In the genomic region with DNA sequence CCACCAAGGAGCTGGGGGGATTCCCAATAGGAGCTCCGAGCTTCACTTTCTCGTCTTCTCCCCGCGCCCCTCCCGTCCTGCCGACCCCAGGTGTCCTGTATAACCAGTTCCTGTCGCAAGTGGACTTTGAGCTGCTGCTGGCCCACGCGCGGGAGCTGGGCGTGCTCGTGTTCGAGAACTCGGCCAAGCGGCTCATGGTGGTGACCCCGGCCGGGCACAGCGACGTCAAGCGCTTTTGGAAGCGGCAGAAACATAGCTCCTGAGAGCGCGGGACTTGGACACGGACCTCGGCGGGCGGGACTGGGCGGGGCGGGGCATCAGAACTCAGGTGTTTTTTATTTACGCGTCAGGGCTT, we compare ENCODE assay signal across 9 cellular contexts. TPM values are rescaled to one million over a fixed set of nuclear protein-coding genes. Genes with fewer than 3 reads are reported as not detected.
DNase-seq lines count a peak whose midpoint lies in the region; ATAC-seq, FAIRE-seq and TF ChIP-seq lines count a peak whose summit lies in the region.
"Had no signal": no experiment of that assay in that cellular context is flagged by ENCODE, and none has a peak within 500 bp of the region (broad histone marks: within the 10 kb centered on the region; RNA-seq: fewer than 3 reads in every experiment).

No MANE protein-coding gene starts in this region.

- ATAC-seq in A549 (peak; percentile 48 to 54; a peak in 5 of 6 replicates), HG02852 (IDR thresholded peaks at IDR 0.05; ENCODE audit: unreplicated experiment) (peak; percentile 20), body of pancreas (no peak), memory B cell (ENCODE audit: low read depth) (peak; percentile 3), upper lobe of left lung (ENCODE audit: low FRiP score in 2 of 2) (peak in 1 of 2 donors; percentile 62), HG02763 (IDR thresholded peaks at IDR 0.05; ENCODE audit: unreplicated experiment) (no peak), HG02759 (IDR thresholded peaks at IDR 0.05; ENCODE audit: unreplicated experiment) (no peak)

- no peak for TF ChIP-seq RAD21 in A549 (conservative IDR thresholded peaks at IDR 0.05 in 1 of 2, IDR thresholded peaks at IDR 0.05 in 1 of 2)

- TF ChIP-seq EP300 in A549 (IDR thresholded peaks at IDR 0.05) (no peak), upper lobe of left lung (IDR thresholded peaks at IDR 0.05) (no peak)

- intact Hi-C loops in body of pancreas (cut with DNase I), result no loop called here

- POLR2A ChIA-PET in A549 (lab: Yijun Ruan, JAX), result interaction anchor here (0.8 to 1.8 kb wide), 6 partner anchors 30 to 169 kb away, joined by 3 to 10 read pairs (median 5); a partner anchor contains a TSS

- H3K27me3 Mint-ChIP-seq in memory B cell, result no peaks in the 10 kb centered on the region

- peak overlapping the region; percentile 84 for H3K27ac Mint-ChIP-seq in memory B cell

- peaks cover 22% of the 10 kb centered on the region for H3K36me3 Mint-ChIP-seq in memory B cell

- H3K9me3 ChIP-seq in A549, result no peaks in the 10 kb centered on the region
- H3K9me3 ChIP-seq in body of pancreas, result no peaks in the 10 kb centered on the region
- H3K9me3 ChIP-seq in upper lobe of left lung, result no peaks in the 10 kb centered on the region

- FAIRE-seq in A549 (lab: Jason Lieb, UNC), result no peak
- FAIRE-seq in HTR-8/SVneo (lab: Jason Lieb, UNC), result no peak
- FAIRE-seq: endometrium had no signal

- TF ChIP-seq CTCF in A549 (IDR thresholded peaks at IDR 0.05), result no peak
- no peak for TF ChIP-seq CTCF in body of pancreas (IDR thresholded peaks at IDR 0.05)
- TF ChIP-seq CTCF in upper lobe of left lung (IDR thresholded peaks at IDR 0.05), result no peak

- H3K27me3 ChIP-seq in body of pancreas (no peaks in the 10 kb centered on the region), upper lobe of left lung (no peaks in the 10 kb centered on the region)

- H3K4me3 ChIP-seq in A549 (peak overlapping the region; percentile 60), body of pancreas (peak overlapping the region in 1 of 2 donors; percentile 23), upper lobe of left lung (peak overlapping the region in 3 of 4 donors; percentile 51 to 79 (median 68))

- CTCF ChIA-PET in A549 (lab: Yijun Ruan, JAX), result interaction anchor here (0.7 to 8.1 kb wide), 32 partner anchors 9 to 235 kb away, joined by 3 to 143 read pairs (median 6); a partner anchor contains a TSS

- DNase-seq in A549 (ENCODE audit: low read depth in 1 of 2, low spot score in 1 of 2) (no peak), body of pancreas (no peak), memory B cell (ENCODE audit: low spot score in 2 of 2) (no peak), upper lobe of left lung (no peak), HTR-8/SVneo (ENCODE audit: insufficient read length, low spot score) (no peak)

- H3K4me1 Mint-ChIP-seq in memory B cell, result peaks cover 27% of the 10 kb centered on the region

- H3K4me1 ChIP-seq in A549, result peaks cover 24% of the 10 kb centered on the region
- H3K4me1 ChIP-seq in body of pancreas, result peaks cover 39% of the 10 kb centered on the region
- peaks cover 26 to 49% (median 35%) of the 10 kb centered on the region in 4 donors for H3K4me1 ChIP-seq in upper lobe of left lung

- H3K4me3 Mint-ChIP-seq in memory B cell, result peak overlapping the region; percentile 94

- peak overlapping the region; percentile 97 for H3K27ac ChIP-seq in A549
- peak overlapping the region; percentile 90 to 95 (median 94) for H3K27ac ChIP-seq in body of pancreas
- H3K27ac ChIP-seq in upper lobe of left lung, result peak overlapping the region; percentile 86 to 94 (median 90)

- no peak for TF ChIP-seq POLR2A in A549 (IDR thresholded peaks at IDR 0.05; ENCODE audit: low read length)
- TF ChIP-seq POLR2A in body of pancreas (IDR thresholded peaks at IDR 0.05), result no peak
- no peak for TF ChIP-seq POLR2A in upper lobe of left lung (IDR thresholded peaks at IDR 0.05)

- H3K36me3 ChIP-seq in body of pancreas (replicated peaks in 1 of 2; ENCODE audit: insufficient read depth in 1 of 2, low read depth in 2 of 2), result no peaks in the 10 kb centered on the region
- H3K36me3 ChIP-seq in upper lobe of left lung, result peaks cover 11 to 48% (median 23%) of the 10 kb centered on the region in 4 donors

- H3K9me3 Mint-ChIP-seq in memory B cell, result no peaks in the 10 kb centered on the region

- H3K4me2 ChIP-seq in A549, result peak overlapping the region; percentile 98

- WGBS in A549 (ENCODE audit: missing lambda C conversion rate), result 46% methylated on average over 15 of the region's 31 CpGs
- 3 to 5% methylated on average over 6 to 31 of the region's 31 CpGs for WGBS in body of pancreas, 2 donors
- WGBS in upper lobe of left lung, 2 donors, result 15 to 65% methylated on average over 6 to 31 of the region's 31 CpGs

TF ChIP-seq in A549, 52 proteins besides CTCF, POLR2A, EP300 and RAD21 (continues in another document):
- TF ChIP-seq NR3C1 (IDR thresholded peaks at IDR 0.05) (no peak), CBX2 (IDR thresholded peaks at IDR 0.05; ENCODE audit: borderline replicate concordance, low read depth) (no peak), RARB (CRISPR knock-in tag; IDR thresholded peaks at IDR 0.05) (no peak), NPAS2 (CRISPR knock-in tag; IDR thresholded peaks at IDR 0.05; ENCODE audit: borderline replicate concordance) (no peak), BHLHE40 (IDR thresholded peaks at IDR 0.05; ENCODE audit: low read depth, low read length) (no peak), MAFK (IDR thresholded peaks at IDR 0.05; ENCODE audit: partially characterized antibody) (no peak), ZC3H11A (IDR thresholded peaks at IDR 0.05) (no peak), KDM5A (IDR thresholded peaks at IDR 0.05) (no peak)
- TF ChIP-seq, protein P1, sequence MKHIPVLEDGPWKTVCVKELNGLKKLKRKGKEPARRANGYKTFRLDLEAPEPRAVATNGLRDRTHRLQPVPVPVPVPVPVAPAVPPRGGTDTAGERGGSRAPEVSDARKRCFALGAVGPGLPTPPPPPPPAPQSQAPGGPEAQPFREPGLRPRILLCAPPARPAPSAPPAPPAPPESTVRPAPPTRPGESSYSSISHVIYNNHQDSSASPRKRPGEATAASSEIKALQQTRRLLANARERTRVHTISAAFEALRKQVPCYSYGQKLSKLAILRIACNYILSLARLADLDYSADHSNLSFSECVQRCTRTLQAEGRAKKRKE (CRISPR knock-in tag; IDR thresholded peaks at IDR 0.05; ENCODE audit: low read depth), result no peak
- TF ChIP-seq, protein P2, sequence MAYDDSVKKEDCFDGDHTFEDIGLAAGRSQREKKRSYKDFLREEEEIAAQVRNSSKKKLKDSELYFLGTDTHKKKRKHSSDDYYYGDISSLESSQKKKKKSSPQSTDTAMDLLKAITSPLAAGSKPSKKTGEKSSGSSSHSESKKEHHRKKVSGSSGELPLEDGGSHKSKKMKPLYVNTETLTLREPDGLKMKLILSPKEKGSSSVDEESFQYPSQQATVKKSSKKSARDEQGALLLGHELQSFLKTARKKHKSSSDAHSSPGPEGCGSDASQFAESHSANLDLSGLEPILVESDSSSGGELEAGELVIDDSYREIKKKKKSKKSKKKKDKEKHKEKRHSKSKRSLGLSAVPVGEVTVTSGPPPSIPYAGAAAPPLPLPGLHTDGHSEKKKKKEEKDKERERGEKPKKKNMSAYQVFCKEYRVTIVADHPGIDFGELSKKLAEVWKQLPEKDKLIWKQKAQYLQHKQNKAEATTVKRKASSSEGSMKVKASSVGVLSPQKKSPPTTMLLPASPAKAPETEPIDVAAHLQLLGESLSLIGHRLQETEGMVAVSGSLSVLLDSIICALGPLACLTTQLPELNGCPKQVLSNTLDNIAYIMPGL (CRISPR knock-in tag; IDR thresholded peaks at IDR 0.05; ENCODE audit: borderline replicate concordance), result no peak

RNA-seq across cellular contexts. Expression of a gene that starts 0.3 kb away (rescaled TPM):
- 15.5 and 16.1 TPM in 2 replicates for polyA plus RNA-seq in A549 (2011; rRNA removed)
- 9.3 and 10.9 TPM in 2 replicates for polyA plus RNA-seq in A549 (2012; cell fraction: cytosol; rRNA removed)
- polyA plus RNA-seq in A549 (2012; cell fraction: nucleus; rRNA removed), result 45.6 and 48.3 TPM in 2 replicates
- polyA plus RNA-seq in A549 (2017; fragmentation: RNase III; extraction: RNeasy Plus Mini Kit Qiagen cat#74134 plus additional on column Dnase treatment), result 12.4 to 15.2 TPM (median 15.0 TPM) in 3 replicates
- polyA minus RNA-seq in A549 (2011; rRNA and poly(A)+ RNA removed), result 25.9 and 30.4 TPM in 2 replicates
- 10 to 100 TPM; 16.6 to 29.7 TPM for total RNA-seq in body of pancreas
- 10 to 100 TPM; 23.0 to 56.6 (median 29.5) TPM for total RNA-seq in upper lobe of left lung

RNA-seq across cellular contexts. Expression of a gene that starts 5.7 kb away (rescaled TPM):
- polyA plus RNA-seq in A549 (2011; rRNA removed), result 19.7 and 24.8 TPM in 2 replicates
- 18.4 and 23.2 TPM in 2 replicates for polyA plus RNA-seq in A549 (2012; cell fraction: cytosol; rRNA removed)
- 40.1 and 43.4 TPM in 2 replicates for polyA plus RNA-seq in A549 (2012; cell fraction: nucleus; rRNA removed)
- polyA plus RNA-seq in A549 (2017; fragmentation: RNase III; extraction: RNeasy Plus Mini Kit Qiagen cat#74134 plus additional on column Dnase treatment), result 24.1 to 28.6 TPM (median 24.9 TPM) in 3 replicates
- polyA minus RNA-seq in A549 (2011; rRNA and poly(A)+ RNA removed), result 12.5 and 15.0 TPM in 2 replicates
- total RNA-seq in body of pancreas, result 10 to 100 TPM in 1 of 2 donors, under 1 TPM in 1; 0.66 to 27.2 TPM
- total RNA-seq in upper lobe of left lung, result 10 to 100 TPM; 10.1 to 47.6 (median 27.6) TPM

RNA-seq across cellular contexts. Expression of a gene that starts 18.3 kb away (rescaled TPM):
- not detected in 2 replicates for polyA plus RNA-seq in A549 (2011; rRNA removed)
- not detected in 2 replicates for polyA plus RNA-seq in A549 (2012; cell fraction: cytosol; rRNA removed)
- polyA plus RNA-seq in A549 (2012; cell fraction: nucleus; rRNA removed), result not detected in 2 replicates
- not detected in 3 replicates for polyA plus RNA-seq in A549 (2017; fragmentation: RNase III; extraction: RNeasy Plus Mini Kit Qiagen cat#74134 plus additional on column Dnase treatment)
- polyA minus RNA-seq in A549 (2011; rRNA and poly(A)+ RNA removed), result not detected in 2 replicates
- total RNA-seq in body of pancreas, result 1 to 10 TPM in 1 of 2 donors, not detected in 1; 5.2 TPM
- 100 to 1,000 TPM in 5 of 6 donors, 10 to 100 TPM in 1; 80.7 to 511 (median 229) TPM for total RNA-seq in upper lobe of left lung

RNA-seq across cellular contexts. Expression of a gene that starts 27.1 kb away (rescaled TPM):
- polyA plus RNA-seq in A549 (2011; rRNA removed) (0.01 and 0.07 TPM in 2 replicates), A549 (2017; fragmentation: RNase III; extraction: RNeasy Plus Mini Kit Qiagen cat#74134 plus additional on column Dnase treatment) (0.03 to 0.08 TPM (median 0.04 TPM) in 3 replicates)
- polyA plus RNA-seq in A549 (2012; cell fraction: cytosol; rRNA removed), result 0.03 and 0.04 TPM in 2 replicates
- not detected in 2 replicates for polyA plus RNA-seq in A549 (2012; cell fraction: nucleus; rRNA removed)
- polyA minus RNA-seq in A549 (2011; rRNA and poly(A)+ RNA removed), result not detected in 2 replicates
- total RNA-seq in body of pancreas (under 1 TPM; under 0.01 to 0.52 TPM), upper lobe of left lung (10 to 100 TPM in 2 of 6 donors, 1 to 10 TPM in 4; 1.8 to 38.8 (median 5.0) TPM)

RNA-seq across cellular contexts. Expression of a gene that starts 29.4 kb away (rescaled TPM):
- polyA plus RNA-seq in A549 (2011; rRNA removed), result 19.8 and 25.8 TPM in 2 replicates
- polyA plus RNA-seq in A549 (2012; cell fraction: cytosol; rRNA removed), result 16.8 and 23.0 TPM in 2 replicates
- 39.3 and 40.0 TPM in 2 replicates for polyA plus RNA-seq in A549 (2012; cell fraction: nucleus; rRNA removed)
- 31.9 to 44.2 TPM (median 43.5 TPM) in 3 replicates for polyA plus RNA-seq in A549 (2017; fragmentation: RNase III; extraction: RNeasy Plus Mini Kit Qiagen cat#74134 plus additional on column Dnase treatment)
- 48.5 and 53.6 TPM in 2 replicates for polyA minus RNA-seq in A549 (2011; rRNA and poly(A)+ RNA removed)
- 10 to 100 TPM; 90.3 to 97.3 TPM for total RNA-seq in body of pancreas
- 100 to 1,000 TPM in 5 of 6 donors, 10 to 100 TPM in 1; 75.4 to 147 (median 111) TPM for total RNA-seq in upper lobe of left lung

Comparison
In these comparisons a context has a peak if more than half of its experiments do, and no peak if none do; other contexts are left out.
1. ATAC-seq: peak in A549 (2 of 2), HG02852 (single experiment) and memory B cell (single experiment); none in body of pancreas (single experiment), HG02763 (single experiment) and HG02759 (single experiment).
2. RNA of a gene that starts 18.3 kb away (total RNA-seq): 80.7 to 511 TPM in upper lobe of left lung; 5.2 TPM in body of pancreas; every median in the first group is over 10 times any median in the second.
3. Peak in every context shown above with its lines, with median percentiles within 50 percentile points of each other: H3K27ac ChIP-seq.